In the genomic region with DNA sequence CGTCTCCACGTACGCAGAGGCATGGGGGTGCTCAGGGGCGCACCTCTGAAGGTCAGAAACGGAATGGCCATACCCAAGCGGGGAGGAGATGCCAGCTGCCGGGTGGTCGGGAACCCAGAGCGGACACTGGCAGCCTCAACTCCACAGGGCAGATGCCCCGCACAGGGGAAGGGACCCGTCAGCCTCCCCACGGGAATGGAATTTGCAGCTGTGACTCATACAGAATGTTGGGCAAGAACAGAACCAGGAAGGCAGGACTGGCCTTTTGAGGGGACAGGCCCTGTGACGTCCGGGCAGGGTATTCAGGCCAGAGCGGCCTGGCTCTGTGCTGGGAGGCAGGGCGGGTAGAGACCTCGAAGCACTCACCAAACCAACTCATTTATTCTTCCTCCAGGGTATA, we compare ENCODE assay signal across 12 cellular contexts. TPM values are rescaled to one million over a fixed set of nuclear protein-coding genes. Genes with fewer than 3 reads are reported as not detected.
DNase-seq lines count a peak whose midpoint lies in the region; ATAC-seq and TF ChIP-seq lines count a peak whose summit lies in the region.
"Had no signal": no experiment of that assay in that cellular context is flagged by ENCODE, and none has a peak within 500 bp of the region (broad histone marks: within the 10 kb centered on the region; RNA-seq: fewer than 3 reads in every experiment).

No MANE protein-coding gene starts in this region.

- no peak overlapping the region for H3K4me3 Mint-ChIP-seq in nephron

- peaks cover 47% of the 10 kb centered on the region for H3K4me1 Mint-ChIP-seq in nephron

- peak; percentile 42 for DNase-seq in NB4 (ENCODE audit: low read depth)
- no peak for DNase-seq in dorsolateral prefrontal cortex
- no peak for DNase-seq in effector CD4-positive, alpha-beta T cell
- no peak for DNase-seq in NCI-H510A (lab: John Stamatoyannopoulos, UW)
- DNase-seq: activated CD4-positive, CD25-positive, alpha-beta regulatory T cell treated with anti-CD3 and anti-CD28 coated beads, Interleukin-2, amount 50 U/mL, for 72 hours; activated naive CD8-positive, alpha-beta T cell treated with anti-CD3 and anti-CD28 coated beads, Interleukin-2, amount 10 ng/mL, durations not matched to agents 7 days and 5 days; CD8-positive, alpha-beta T cell had no signal

- intact Hi-C loops in dorsolateral prefrontal cortex (cut with DNase I) = loop anchor here (5.0 to 10.0 kb wide), 3 partner anchors 67 to 155 kb away; no protein-coding TSS in a partner anchor

- no peaks in the 10 kb centered on the region for H3K27me3 ChIP-seq in dorsolateral prefrontal cortex

- H3K27ac ChIP-seq in 22Rv1 (peak overlapping the region; percentile 98; the same call in 1 of the 2 replicates), dorsolateral prefrontal cortex (peak overlapping the region in 46 of 59 donors; percentile 2 to 97 (median 76))

- H3K4me3 ChIP-seq in NB4 (ENCODE audit: low read depth, low read length) (no peak overlapping the region), dorsolateral prefrontal cortex (no peak overlapping the region)

- no peak for TF ChIP-seq CTCF in 22Rv1 (IDR thresholded peaks at IDR 0.05)
- TF ChIP-seq CTCF in NB4 (IDR thresholded peaks at IDR 0.05; ENCODE audit: low read depth, low read length) = no peak
- no peak for TF ChIP-seq CTCF in dorsolateral prefrontal cortex (IDR thresholded peaks at IDR 0.05 in 54 of 56, conservative IDR thresholded peaks at IDR 0.05 in 2 of 56; ENCODE audit: low read depth in 1 of 56, partially characterized antibody in 56 of 56)
- no peak for TF ChIP-seq CTCF in nephron (IDR thresholded peaks at IDR 0.05; ENCODE audit: unreplicated experiment in 3 of 3)

- H3K27ac Mint-ChIP-seq in nephron = peak overlapping the region in 2 of 3 experiments; percentile 66 to 73
- H3K27ac Mint-ChIP-seq: activated naive CD8-positive, alpha-beta T cell treated with anti-CD3 and anti-CD28 coated beads, Interleukin-2, amount 10 ng/mL, durations not matched to agents 7 days and 5 days; CD8-positive, alpha-beta T cell; progenitor cell of endocrine pancreas had no signal

- TF ChIP-seq POLR2A in NB4 (IDR thresholded peaks at IDR 0.05; ENCODE audit: extremely low read depth, insufficient read length) = no peak

- ATAC-seq in GM18868 (IDR thresholded peaks at IDR 0.05; ENCODE audit: unreplicated experiment) (no peak), GM19452 (IDR thresholded peaks at IDR 0.05; ENCODE audit: unreplicated experiment) (no peak)

- H3K36me3 Mint-ChIP-seq in nephron (ENCODE audit: low read depth) = peaks cover 27% of the 10 kb centered on the region
- H3K36me3 Mint-ChIP-seq: CD8-positive, alpha-beta T cell had no signal

- H3K9me3 Mint-ChIP-seq in nephron = no peaks in the 10 kb centered on the region
- H3K9me3 Mint-ChIP-seq: activated naive CD8-positive, alpha-beta T cell treated with anti-CD3 and anti-CD28 coated beads, Interleukin-2, amount 10 ng/mL, durations not matched to agents 7 days and 5 days; CD8-positive, alpha-beta T cell had no signal

- no peaks in the 10 kb centered on the region for H3K27me3 Mint-ChIP-seq in nephron (ENCODE audit: low read depth)
- H3K27me3 Mint-ChIP-seq: activated naive CD8-positive, alpha-beta T cell treated with anti-CD3 and anti-CD28 coated beads, Interleukin-2, amount 10 ng/mL, durations not matched to agents 7 days and 5 days; progenitor cell of endocrine pancreas had no signal

RNA-seq across cellular contexts. Expression of a gene that starts 7.5 kb away (rescaled TPM):
- total RNA-seq in dorsolateral prefrontal cortex = 1 to 10 TPM in 109 of 120 experiments, under 1 TPM in 11; 0.55 to 5.6 (median 1.9) TPM

RNA-seq across cellular contexts. Expression of a gene that starts 7.8 kb away (rescaled TPM):
- 100 to 1,000 TPM in 13 of 120 experiments, 10 to 100 TPM in 107; 32.6 to 162 (median 68.4) TPM for total RNA-seq in dorsolateral prefrontal cortex

RNA-seq across cellular contexts. Expression of a gene that starts 11.0 kb away (rescaled TPM):
- total RNA-seq in dorsolateral prefrontal cortex = 100 to 1,000 TPM in 3 of 120 experiments, 10 to 100 TPM in 117; 19.6 to 122 (median 45.6) TPM

RNA-seq across cellular contexts. Expression of a gene that starts 33.2 kb away (rescaled TPM):
- 1 to 10 TPM in 2 of 120 experiments, under 1 TPM in 9, not detected in 109; 0.18 to 1.9 (median 0.31) TPM for total RNA-seq in dorsolateral prefrontal cortex
- total RNA-seq: activated naive CD8-positive, alpha-beta T cell treated with anti-CD3 and anti-CD28 coated beads, Interleukin-2, amount 10 ng/mL, durations not matched to agents 7 days and 5 days; CD8-positive, alpha-beta T cell; progenitor cell of endocrine pancreas had no signal

RNA-seq across cellular contexts. Expression of a gene that starts 34.7 kb away (rescaled TPM):
- total RNA-seq in dorsolateral prefrontal cortex = 1 to 10 TPM in 29 of 120 experiments, under 1 TPM in 66, not detected in 25; 0.16 to 2.8 (median 0.68) TPM
